Comparison of ENCODE assay signal across 18 cellular contexts in genomic region chrX:28391528-28391927, GRCh38.
A peak's percentile ranks its signal among the peaks of the same experiment; 100 is the strongest.
DNase-seq lines count a peak whose midpoint lies in the region; ATAC-seq and TF ChIP-seq lines count a peak whose summit lies in the region.
"Had no signal": no experiment of that assay in that cellular context is flagged by ENCODE, and none has a peak within 500 bp of the region (broad histone marks: within the 10 kb centered on the region; RNA-seq: fewer than 3 reads in every experiment).

No MANE protein-coding gene starts in this region.

- H3K27me3 ChIP-seq in lower lobe of right lung (ENCODE audit: low read depth): no peaks in the 10 kb centered on the region

- H3K4me1 ChIP-seq in lower lobe of right lung: no peaks in the 10 kb centered on the region
- H3K4me1 ChIP-seq: Caco-2 had no signal

- no peak for TF ChIP-seq CTCF in lower lobe of right lung (IDR thresholded peaks at IDR 0.05)

- DNase-seq in HS-5 (ENCODE audit: low read depth) (peak; percentile 24), amniotic epithelial cell (ENCODE audit: low read depth) (peak; percentile 44), dermis blood vessel endothelial cell (peak; percentile 0), left colon (no peak), NCI-H82 treated with DMSO at 0.1 percent for 48 hours (lab: John Stamatoyannopoulos, UW; ENCODE audit: unreplicated experiment) (no peak), GF-D8 (lab: John Stamatoyannopoulos, UW) (no peak), mesenteric fat pad (ENCODE audit: low spot score) (no peak), lower lobe of right lung (no peak)
- DNase-seq: Caco-2, DMS153, HFFc6, IMR-90, NCI-H1930, NCI-H2171 treated with DMSO at 0.1 percent for 48 hours, NCI-H510A, NCI-H774 had no signal

- intact Hi-C loops in left colon (cut with DNase I, micrococcal nuclease): no loop called here
- intact Hi-C loops in lower lobe of right lung (cut with DNase I): no loop called here

- no peak overlapping the region for H3K27ac ChIP-seq in lower lobe of right lung

- ATAC-seq in left colon: peak; percentile 89
- ATAC-seq in lower lobe of right lung: no peak
- ATAC-seq: Panc1, Right ventricle myocardium inferior had no signal

- H3K9me3 ChIP-seq in lower lobe of right lung: no peaks in the 10 kb centered on the region
- H3K9me3 ChIP-seq: Caco-2 had no signal

- H3K36me3 ChIP-seq in lower lobe of right lung: no peaks in the 10 kb centered on the region

- no peak overlapping the region for H3K4me3 ChIP-seq in lower lobe of right lung

Comparison
In these comparisons a context has a peak if more than half of its experiments do, and no peak if none do; other contexts are left out.
1. DNase-seq: peak in HS-5 (single experiment), amniotic epithelial cell (single experiment) and dermis blood vessel endothelial cell (single experiment); none in left colon (0 of 2), NCI-H82 treated with DMSO at 0.1 percent for 48 hours (single experiment), GF-D8 (single experiment), mesenteric fat pad (single experiment) and lower lobe of right lung (single experiment).